ENCODE assay signal across 1 cellular context in genomic region chr4:78732332-78733104, GRCh38.
TF ChIP-seq lines count a peak whose summit lies in the region.

No MANE protein-coding gene starts in this region.

TF ChIP-seq in K562, 482 proteins besides CTCF, POLR2A, EP300 and RAD21 (continued from another document and continues in another):
- TF ChIP-seq ERF (CRISPR knock-in tag; IDR thresholded peaks at IDR 0.05) = no peak
- no peak for TF ChIP-seq HCFC1 (IDR thresholded peaks at IDR 0.05; ENCODE audit: low read depth, low read length)
- TF ChIP-seq ZNF644 (tag; IDR thresholded peaks at IDR 0.05; ENCODE audit: low read depth) = peak; percentile 73; the same call in 1 of the 2 replicates
- TF ChIP-seq RBM39 (optimal IDR thresholded peaks at IDR 0.05; ENCODE audit: low read depth, low read length) = no peak
- no peak for TF ChIP-seq CREB5 (CRISPR knock-in tag; IDR thresholded peaks at IDR 0.05)
- no peak for TF ChIP-seq ZNF586 (CRISPR knock-in tag; conservative IDR thresholded peaks at IDR 0.05)
- TF ChIP-seq NCOA6 (IDR thresholded peaks at IDR 0.05) = no peak
- no peak for TF ChIP-seq ARHGAP35 (IDR thresholded peaks at IDR 0.05; ENCODE audit: partially characterized antibody)
- no peak for TF ChIP-seq CHD2 (IDR thresholded peaks at IDR 0.05; ENCODE audit: low read depth, low read length)
- TF ChIP-seq HMGXB4 (CRISPR knock-in tag; IDR thresholded peaks at IDR 0.05) = no peak
- no peak for TF ChIP-seq ZBTB8A (IDR thresholded peaks at IDR 0.05; ENCODE audit: partially characterized antibody)
- TF ChIP-seq NCOR1 (IDR thresholded peaks at IDR 0.05) = peak; percentile 92
- TF ChIP-seq E2F4 (CRISPR knock-in tag; IDR thresholded peaks at IDR 0.05; ENCODE audit: low read depth) = no peak
- no peak for TF ChIP-seq SRF (CRISPR knock-in tag; IDR thresholded peaks at IDR 0.05)
- TF ChIP-seq RHOXF2B (CRISPR knock-in tag; conservative IDR thresholded peaks at IDR 0.05) = no peak
- no peak; the same call in 1 of the 2 replicates for TF ChIP-seq ZBTB9 (CRISPR knock-in tag; IDR thresholded peaks at IDR 0.05)
- TF ChIP-seq NBN (IDR thresholded peaks at IDR 0.05; ENCODE audit: low read depth) = peak; percentile 97
- TF ChIP-seq ZNF121 (CRISPR knock-in tag; conservative IDR thresholded peaks at IDR 0.05) = no peak
- TF ChIP-seq ZBTB5 (IDR thresholded peaks at IDR 0.05) = no peak
- TF ChIP-seq ATF3 (IDR thresholded peaks at IDR 0.05) = no peak; the same call in 1 of the 2 replicates
- no peak for TF ChIP-seq ATF3 (CRISPR knock-in tag; conservative IDR thresholded peaks at IDR 0.05)
- TF ChIP-seq JUND (IDR thresholded peaks at IDR 0.05; ENCODE audit: borderline replicate concordance, low read depth, low read length) = 0 out of 2 replicates have a peak, but pooled peaks have one; percentile 62
- peak; percentile 75; the same call in 1 of the 3 replicates for TF ChIP-seq JUND (tag; IDR thresholded peaks at IDR 0.05; ENCODE audit: borderline replicate concordance, low read depth, low read length)
- TF ChIP-seq BCL6 (CRISPR knock-in tag; IDR thresholded peaks at IDR 0.05) = no peak
- TF ChIP-seq MXI1 (IDR thresholded peaks at IDR 0.05; ENCODE audit: low read depth, low read length) = 0 out of 2 replicates have a peak, but pooled peaks have one; percentile 49
- TF ChIP-seq HDAC6 (IDR thresholded peaks at IDR 0.05; ENCODE audit: low read depth, low read length) = no peak
- peak; percentile 63 for TF ChIP-seq ATF4 (CRISPR knock-in tag; IDR thresholded peaks at IDR 0.05)
- TF ChIP-seq ELF2 (CRISPR knock-in tag; IDR thresholded peaks at IDR 0.05) = no peak
- peak; percentile 43; the same call in 1 of the 2 replicates for TF ChIP-seq CXXC5 (CRISPR knock-in tag; IDR thresholded peaks at IDR 0.05)
- no peak for TF ChIP-seq ELF4 (CRISPR knock-in tag; IDR thresholded peaks at IDR 0.05)
- no peak for TF ChIP-seq PTTG1 (tag; IDR thresholded peaks at IDR 0.05; ENCODE audit: low read depth)
- TF ChIP-seq KDM2B (CRISPR knock-in tag; IDR thresholded peaks at IDR 0.05) = no peak
- no peak for TF ChIP-seq MTF1 (CRISPR knock-in tag; IDR thresholded peaks at IDR 0.05; ENCODE audit: borderline replicate concordance)
- TF ChIP-seq ZBTB49 (CRISPR knock-in tag; IDR thresholded peaks at IDR 0.05; ENCODE audit: borderline replicate concordance) = no peak
- no peak for TF ChIP-seq DNMT1 (IDR thresholded peaks at IDR 0.05)
- no peak for TF ChIP-seq FOS (IDR thresholded peaks at IDR 0.05; ENCODE audit: extremely low read depth, insufficient read length)
- peak; percentile 8; the same call in 1 of the 2 replicates for TF ChIP-seq BHLHE40 (IDR thresholded peaks at IDR 0.05; ENCODE audit: low read length)
- no peak for TF ChIP-seq CHD7 (IDR thresholded peaks at IDR 0.05; ENCODE audit: low read depth, low read length)
- TF ChIP-seq CCAR2 (IDR thresholded peaks at IDR 0.05; ENCODE audit: low read depth, low read length) = no peak
